Comparison of ENCODE assay signal across 6 cellular contexts in genomic region chr12:55706840-55707671, GRCh38. TPM values are rescaled to one million over a fixed set of nuclear protein-coding genes. Genes with fewer than 3 reads are reported as not detected.
DNase-seq lines count a peak whose midpoint lies in the region; ATAC-seq and TF ChIP-seq lines count a peak whose summit lies in the region.

No MANE protein-coding gene starts in this region.

- BruUV-seq in MCF 10A (replicated peaks; lab: Mats Ljungman, UMichigan): no TSS peak

- H2AFZ ChIP-seq in neural progenitor cell (replicated peaks): peak overlapping the region; percentile 82

- peaks cover 14% of the 10 kb centered on the region for H3F3A ChIP-seq in neural progenitor cell (ENCODE audit: low read depth)

- H3K9me3 ChIP-seq in neural progenitor cell (ENCODE audit: low read depth): no peaks in the 10 kb centered on the region

- H3K79me2 ChIP-seq in neural progenitor cell (ENCODE audit: low read depth): peaks cover 38% of the 10 kb centered on the region

- peak overlapping the region; percentile 48 for H3K9ac ChIP-seq in neural progenitor cell

- peaks cover 18% of the 10 kb centered on the region for H4K20me1 ChIP-seq in neural progenitor cell (ENCODE audit: low read depth)

- H3K27ac Mint-ChIP-seq in MCF 10A (ENCODE audit: low read depth, unreplicated experiment): no peak overlapping the region
- no peak overlapping the region for H3K27ac Mint-ChIP-seq in neural progenitor cell

- peaks cover 24% of the 10 kb centered on the region for H3K27me3 ChIP-seq in neural progenitor cell

- H3K4me3 Mint-ChIP-seq in MCF 10A (ENCODE audit: unreplicated experiment) (peak overlapping the region; percentile 60), neural progenitor cell (peak overlapping the region; percentile 98)

- H3K36me3 ChIP-seq in neural progenitor cell: no peaks in the 10 kb centered on the region

- H3K4me2 ChIP-seq in neural progenitor cell: peak overlapping the region; percentile 97

- POLR2A ChIA-PET in MCF 10A (lab: Yijun Ruan, JAX): no interaction called here

- H3K27me3 Mint-ChIP-seq in MCF 10A (ENCODE audit: insufficient read depth, unreplicated experiment) (peaks cover 38% of the 10 kb centered on the region), neural progenitor cell (ENCODE audit: insufficient read depth, low read depth) (peaks cover 12% of the 10 kb centered on the region)

- no peak overlapping the region for H3K27ac ChIP-seq in neural progenitor cell

- H3K36me3 Mint-ChIP-seq in MCF 10A (ENCODE audit: insufficient read depth, unreplicated experiment) (no peaks in the 10 kb centered on the region), neural progenitor cell (peaks cover 8% of the 10 kb centered on the region)

- intact Hi-C loops in MCF 10A (cut with micrococcal nuclease): no loop called here

- CTCF ChIA-PET in MCF 10A (lab: Yijun Ruan, JAX): interaction anchor here (1.2 kb wide), 1 partner anchor 32 kb away, joined by 4 read pairs; no protein-coding TSS in a partner anchor

- peaks cover 29% of the 10 kb centered on the region for H3K4me1 ChIP-seq in neural progenitor cell

- no peak for ATAC-seq in HG03135 (IDR thresholded peaks at IDR 0.05; ENCODE audit: unreplicated experiment)

- TF ChIP-seq CTCF in MCF 10A (IDR thresholded peaks at IDR 0.05; ENCODE audit: unreplicated experiment) (no peak), neural progenitor cell (IDR thresholded peaks at IDR 0.05) (no peak)

- DNase-seq in HuH-7 (ENCODE audit: low spot score) (peak; percentile 47), MCF 10A (ENCODE audit: unreplicated experiment) (no peak), neural progenitor cell (ENCODE audit: low spot score) (peak; percentile 55), RPMI8226 (no peak), NCI-H1105 treated with DMSO at 0.1 percent for 48 hours (lab: John Stamatoyannopoulos, UW) (no peak)

- peak overlapping the region; percentile 90 for H3K4me3 ChIP-seq in neural progenitor cell

- peaks cover 7% of the 10 kb centered on the region for H3K4me1 Mint-ChIP-seq in MCF 10A (ENCODE audit: insufficient read depth, unreplicated experiment)
- peaks cover 52% of the 10 kb centered on the region for H3K4me1 Mint-ChIP-seq in neural progenitor cell

- no peaks in the 10 kb centered on the region for H3K9me3 Mint-ChIP-seq in MCF 10A (ENCODE audit: unreplicated experiment)
- H3K9me3 Mint-ChIP-seq in neural progenitor cell: no peaks in the 10 kb centered on the region

RNA-seq across cellular contexts. Expression of gene ITGA7, which starts 0.6 kb away (rescaled TPM):
- 2.1 and 3.0 TPM in 2 replicates for total RNA-seq in MCF 10A (2022)
- 43.4 and 75.2 TPM in 2 replicates for total RNA-seq in neural progenitor cell (ENCODE audit: low replicate concordance)

RNA-seq across cellular contexts. Expression of gene BLOC1S1, which starts 8.8 kb away (rescaled TPM):
- total RNA-seq in MCF 10A (2022) (75.8 and 84.3 TPM in 2 replicates), neural progenitor cell (ENCODE audit: low replicate concordance) (48.1 and 92.5 TPM in 2 replicates)

RNA-seq across cellular contexts. Expression of gene RDH5, which starts 13.1 kb away (rescaled TPM):
- total RNA-seq in MCF 10A (2022) (2.5 and 3.9 TPM in 2 replicates), neural progenitor cell (ENCODE audit: low replicate concordance) (3.0 and 14.6 TPM in 2 replicates)

RNA-seq across cellular contexts. Expression of gene CD63, which starts 21.8 kb away (rescaled TPM):
- total RNA-seq in MCF 10A (2022) (552 and 724 TPM in 2 replicates), neural progenitor cell (ENCODE audit: low replicate concordance) (257 and 305 TPM in 2 replicates)

RNA-seq across cellular contexts. Expression of gene GDF11, which starts 35.9 kb away (rescaled TPM):
- total RNA-seq in MCF 10A (2022): 1.9 TPM in 2 replicates
- total RNA-seq in neural progenitor cell (ENCODE audit: low replicate concordance): 9.1 and 21.9 TPM in 2 replicates

Comparison
In these comparisons a context has a peak if more than half of its experiments do, and no peak if none do; other contexts are left out.
1. DNase-seq: peak in HuH-7 (single experiment) and neural progenitor cell (single experiment); none in MCF 10A (single experiment), RPMI8226 (single experiment) and NCI-H1105 treated with DMSO at 0.1 percent for 48 hours (single experiment).
2. RNA of gene ITGA7, which starts 0.6 kb away (total RNA-seq): 43.4 to 75.2 TPM in neural progenitor cell; 2.1 to 3.0 TPM in MCF 10A; every median in the first group is over 10 times any median in the second.